ENCODE assay signal across 25 cellular contexts in the genomic region with DNA sequence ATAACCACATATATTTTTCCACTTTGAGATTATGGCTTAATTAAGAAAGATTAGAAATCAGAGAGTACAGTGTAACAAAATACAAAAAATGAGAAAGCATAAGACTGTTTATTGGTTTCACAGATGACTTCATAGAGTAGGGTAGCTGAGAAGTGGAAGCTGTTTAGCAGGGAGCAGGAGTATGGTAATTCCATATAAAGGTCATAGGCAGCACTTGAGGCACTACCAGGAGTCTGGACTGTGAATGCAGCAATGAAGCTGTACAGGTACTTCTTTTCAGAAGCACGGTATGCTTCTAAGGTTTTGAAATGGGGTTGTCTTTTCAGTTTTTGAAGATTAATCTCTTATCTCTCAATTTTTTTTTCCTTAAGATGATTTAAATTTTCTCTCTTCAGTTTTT.
DNase-seq lines count a peak whose midpoint lies in the region; ATAC-seq and TF ChIP-seq lines count a peak whose summit lies in the region.
"Had no signal": no experiment of that assay in that cellular context is flagged by ENCODE, and none has a peak within 500 bp of the region (broad histone marks: within the 10 kb centered on the region; RNA-seq: fewer than 3 reads in every experiment).

No MANE protein-coding gene starts in this region.

- DNase-seq in Right ventricle myocardium superior = no peak
- DNase-seq in left ventricle myocardium inferior = no peak
- no peak for DNase-seq in stimulated activated naive CD8-positive, alpha-beta T cell treated with anti-CD3 and anti-CD28 coated beads, Interleukin-15, Interleukin-2, amounts not matched to agents 100 U/mL and 50 U/mL, for 24 hours
- no peak for DNase-seq in stimulated activated naive CD8-positive, alpha-beta T cell treated with anti-CD3 and anti-CD28 coated beads, Interleukin-15, amount 100 ng/mL, for 72 hours
- no peak for DNase-seq in stimulated activated naive B cell treated with anti-CD40 and anti-IgM and Interleukin-4, amounts not matched to agents 10 μg/mL and 1 μg/mL and 100 μg/mL, for 72 hours
- no peak for DNase-seq in osteoblast (ENCODE audit: insufficient read length, low spot score, missing footprints)
- DNase-seq: 8988T; ACHN; BE2C; C1 segment of cervical spinal cord; CD4-positive, alpha-beta memory T cell; CD4-positive, CD25-positive, alpha-beta regulatory T cell; CD8-positive, alpha-beta memory T cell; COR-L47; DMS 273 treated with DMSO at 0.1 percent for 48 hours; DMS153; DMS53; DMS79; DND-41; EL; GDM1 had no signal

- H3K9me3 Mint-ChIP-seq in stimulated activated naive CD8-positive, alpha-beta T cell treated with anti-CD3 and anti-CD28 coated beads, Interleukin-15, amount 100 ng/mL, for 72 hours = peaks cover 0 to 5% of the 10 kb centered on the region in 2 donors
- H3K9me3 Mint-ChIP-seq in stimulated activated naive B cell treated with anti-CD40 and anti-IgM and Interleukin-4, amounts not matched to agents 10 μg/mL and 1 μg/mL and 100 μg/mL, for 72 hours = no peaks in the 10 kb centered on the region
- H3K9me3 Mint-ChIP-seq: CD14-positive monocyte; CD4-positive, alpha-beta memory T cell; CD8-positive, alpha-beta memory T cell had no signal

- intact Hi-C loops in Right ventricle myocardium superior (cut with DNase I) (no loop called here), left ventricle myocardium inferior (cut with micrococcal nuclease) (no loop called here)

- H3K27me3 ChIP-seq in left ventricle myocardium inferior (ENCODE audit: low read depth) (no peaks in the 10 kb centered on the region), osteoblast (ENCODE audit: insufficient read depth, low read length) (no peaks in the 10 kb centered on the region)
- H3K27me3 ChIP-seq: BE2C, BLaER1 had no signal

- H3K9me3 ChIP-seq in left ventricle myocardium inferior (replicated peaks) = peaks cover 3% of the 10 kb centered on the region
- H3K9me3 ChIP-seq in osteoblast (ENCODE audit: low read depth, low read length) = no peaks in the 10 kb centered on the region
- H3K9me3 ChIP-seq: BE2C, BLaER1 had no signal

- no peaks in the 10 kb centered on the region for H3K79me2 ChIP-seq in osteoblast (ENCODE audit: insufficient read depth, low read length)

- H3K4me1 Mint-ChIP-seq in stimulated activated naive CD8-positive, alpha-beta T cell treated with anti-CD3 and anti-CD28 coated beads, Interleukin-15, amount 100 ng/mL, for 72 hours = peaks cover 27% of the 10 kb centered on the region
- H3K4me1 Mint-ChIP-seq in stimulated activated naive B cell treated with anti-CD40 and anti-IgM and Interleukin-4, amounts not matched to agents 10 μg/mL and 1 μg/mL and 100 μg/mL, for 72 hours = peaks cover 9 to 12% of the 10 kb centered on the region in 2 donors

- H3K27ac ChIP-seq in left ventricle myocardium inferior (replicated peaks) (no peak overlapping the region), VCaP (peak overlapping the region; percentile 92; the same call in 1 of the 2 replicates), osteoblast (ENCODE audit: low read depth, low read length) (no peak overlapping the region)
- H3K27ac ChIP-seq: BLaER1 had no signal

- peaks cover 21 to 35% of the 10 kb centered on the region in 2 donors for H3K36me3 Mint-ChIP-seq in stimulated activated naive B cell treated with anti-CD40 and anti-IgM and Interleukin-4, amounts not matched to agents 10 μg/mL and 1 μg/mL and 100 μg/mL, for 72 hours

- H3K4me3 Mint-ChIP-seq in stimulated activated naive CD8-positive, alpha-beta T cell treated with anti-CD3 and anti-CD28 coated beads, Interleukin-15, amount 100 ng/mL, for 72 hours = no peak overlapping the region
- H3K4me3 Mint-ChIP-seq in stimulated activated naive B cell treated with anti-CD40 and anti-IgM and Interleukin-4, amounts not matched to agents 10 μg/mL and 1 μg/mL and 100 μg/mL, for 72 hours = no peak overlapping the region
- H3K4me3 Mint-ChIP-seq: CD14-positive monocyte; CD4-positive, alpha-beta memory T cell; CD4-positive, CD25-positive, alpha-beta regulatory T cell; CD8-positive, alpha-beta memory T cell had no signal

- H3K27ac Mint-ChIP-seq in stimulated activated naive CD8-positive, alpha-beta T cell treated with anti-CD3 and anti-CD28 coated beads, Interleukin-15, amount 100 ng/mL, for 72 hours = no peak overlapping the region
- H3K27ac Mint-ChIP-seq in stimulated activated naive B cell treated with anti-CD40 and anti-IgM and Interleukin-4, amounts not matched to agents 10 μg/mL and 1 μg/mL and 100 μg/mL, for 72 hours = peak overlapping the region; percentile 32

- TF ChIP-seq CTCF in left ventricle myocardium inferior (IDR thresholded peaks at IDR 0.05; ENCODE audit: borderline replicate concordance) (no peak), VCaP (conservative IDR thresholded peaks at IDR 0.05) (no peak), osteoblast (IDR thresholded peaks at IDR 0.05; ENCODE audit: extremely low read depth, low read depth, low read length) (no peak)

- no peaks in the 10 kb centered on the region for H3K27me3 Mint-ChIP-seq in stimulated activated naive CD8-positive, alpha-beta T cell treated with anti-CD3 and anti-CD28 coated beads, Interleukin-15, amount 100 ng/mL, for 72 hours
- H3K27me3 Mint-ChIP-seq in stimulated activated naive B cell treated with anti-CD40 and anti-IgM and Interleukin-4, amounts not matched to agents 10 μg/mL and 1 μg/mL and 100 μg/mL, for 72 hours = no peaks in the 10 kb centered on the region
- H3K27me3 Mint-ChIP-seq: CD4-positive, alpha-beta memory T cell; CD4-positive, CD25-positive, alpha-beta regulatory T cell; CD8-positive, alpha-beta memory T cell had no signal

- H4K20me1 ChIP-seq in osteoblast (ENCODE audit: insufficient read depth, low read length) = no peaks in the 10 kb centered on the region
- H4K20me1 ChIP-seq: BLaER1 had no signal

- no peak overlapping the region for H3K4me3 ChIP-seq in left ventricle myocardium inferior
- H3K4me3 ChIP-seq in osteoblast (ENCODE audit: insufficient read depth, low read length) = no peak overlapping the region
- H3K4me3 ChIP-seq: BLaER1 had no signal

- ATAC-seq in Right ventricle myocardium superior (ENCODE audit: poor library complexity) (peak; percentile 46), HG03520 (IDR thresholded peaks at IDR 0.05; ENCODE audit: unreplicated experiment) (no peak)
- peak; percentile 32 for ATAC-seq in stimulated activated naive CD8-positive, alpha-beta T cell treated with anti-CD3 and anti-CD28 coated beads, Interleukin-15, Interleukin-2, amounts not matched to agents 100 U/mL and 50 U/mL, for 24 hours
- no peak for ATAC-seq in stimulated activated naive CD8-positive, alpha-beta T cell treated with anti-CD3 and anti-CD28 coated beads, Interleukin-15, amount 100 ng/mL, for 72 hours
- no peak for ATAC-seq in stimulated activated naive B cell treated with anti-CD40 and anti-IgM and Interleukin-4, amounts not matched to agents 10 μg/mL and 1 μg/mL and 100 μg/mL, for 72 hours (replicated peaks)

- H3K4me1 ChIP-seq in left ventricle myocardium inferior (peaks cover 22% of the 10 kb centered on the region), osteoblast (ENCODE audit: insufficient read depth, low read length) (no peaks in the 10 kb centered on the region)
- H3K4me1 ChIP-seq: BE2C, BLaER1 had no signal

- no peak overlapping the region for H3K4me2 ChIP-seq in osteoblast (ENCODE audit: insufficient read depth, low read length)
- H3K4me2 ChIP-seq: BLaER1 had no signal

- no peak overlapping the region for H2AFZ ChIP-seq in osteoblast (ENCODE audit: low read length)

- H3K36me3 ChIP-seq in left ventricle myocardium inferior = peaks cover 4% of the 10 kb centered on the region
- H3K36me3 ChIP-seq in osteoblast (ENCODE audit: insufficient read depth, low read length) = no peaks in the 10 kb centered on the region
- H3K36me3 ChIP-seq: BE2C had no signal

Comparison
In these comparisons a context has a peak if more than half of its experiments do, and no peak if none do; other contexts are left out.
1. ATAC-seq: peak in Right ventricle myocardium superior (single experiment) and stimulated activated naive CD8-positive, alpha-beta T cell treated with anti-CD3 and anti-CD28 coated beads, Interleukin-15, Interleukin-2, amounts not matched to agents 100 U/mL and 50 U/mL, for 24 hours (single experiment); none in stimulated activated naive CD8-positive, alpha-beta T cell treated with anti-CD3 and anti-CD28 coated beads, Interleukin-15, amount 100 ng/mL, for 72 hours (single experiment), stimulated activated naive B cell treated with anti-CD40 and anti-IgM and Interleukin-4, amounts not matched to agents 10 μg/mL and 1 μg/mL and 100 μg/mL, for 72 hours (0 of 2) and HG03520 (single experiment).